9 cellular contexts compared by ENCODE assay signal in genomic region chr1:13702425-13703127, GRCh38. TPM values are rescaled to one million over a fixed set of nuclear protein-coding genes. Genes with fewer than 3 reads are reported as not detected.
DNase-seq lines count a peak whose midpoint lies in the region; ATAC-seq, FAIRE-seq and TF ChIP-seq lines count a peak whose summit lies in the region.
"Had no signal": no experiment of that assay in that cellular context is flagged by ENCODE, and none has a peak within 500 bp of the region (broad histone marks: within the 10 kb centered on the region; RNA-seq: fewer than 3 reads in every experiment).

No MANE protein-coding gene starts in this region.

- H3K4me1 Mint-ChIP-seq in immature natural killer cell (peaks cover 30 to 40% of the 10 kb centered on the region in 2 donors), GM23338 (peaks cover 18% of the 10 kb centered on the region; the same call in 2 of the 3 replicates)

- H4K20me1 ChIP-seq in osteoblast (ENCODE audit: insufficient read depth, low read length) (no peaks in the 10 kb centered on the region), GM23338 (replicated peaks; ENCODE audit: insufficient read depth) (peaks cover 32% of the 10 kb centered on the region)

- H3K9me2 ChIP-seq in GM23338 (ENCODE audit: insufficient read depth) = no peaks in the 10 kb centered on the region

- H3K4me3 ChIP-seq in osteoblast (ENCODE audit: insufficient read depth, low read length) = no peak overlapping the region
- no peak overlapping the region for H3K4me3 ChIP-seq in GM23338

- H3K27ac ChIP-seq in osteoblast (ENCODE audit: low read depth, low read length) (no peak overlapping the region), GM23338 (ENCODE audit: low read depth) (no peak overlapping the region)

- no peaks in the 10 kb centered on the region for H3K27me3 ChIP-seq in osteoblast (ENCODE audit: insufficient read depth, low read length)
- H3K27me3 ChIP-seq in GM23338 (ENCODE audit: insufficient read depth) = peaks cover 32% of the 10 kb centered on the region

- no peaks in the 10 kb centered on the region for H3K9me3 ChIP-seq in osteoblast (ENCODE audit: low read depth, low read length)

- FAIRE-seq in GM12891 (lab: Jason Lieb, UNC) = peak; percentile 99
- FAIRE-seq: G401.6 had no signal

- H3K4me2 ChIP-seq in osteoblast (ENCODE audit: insufficient read depth, low read length) (no peak overlapping the region), GM23338 (no peak overlapping the region)

- H3F3A ChIP-seq in GM23338 (replicated peaks; ENCODE audit: low read depth) = no peaks in the 10 kb centered on the region

- H3K9me3 Mint-ChIP-seq in immature natural killer cell (peaks cover 0 to 2% (median 0%) of the 10 kb centered on the region in 6 donors), GM23338 (peaks cover 21% of the 10 kb centered on the region)

- H3K4me1 ChIP-seq in osteoblast (ENCODE audit: insufficient read depth, low read length) (peaks cover 9% of the 10 kb centered on the region), GM23338 (ENCODE audit: insufficient read depth) (no peaks in the 10 kb centered on the region; the same call in 1 of the 2 replicates)

- peak; percentile 70 for ATAC-seq in HG02623 (IDR thresholded peaks at IDR 0.05; ENCODE audit: unreplicated experiment)
- no peak for ATAC-seq in GM23338

- TF ChIP-seq POLR2A in GM12891 (IDR thresholded peaks at IDR 0.05; ENCODE audit: low read depth, low read length) = peak; percentile 33

- H2AFZ ChIP-seq in osteoblast (ENCODE audit: low read length) (no peak overlapping the region), GM23338 (no peak overlapping the region)

- H3K4me3 Mint-ChIP-seq in immature natural killer cell = peak overlapping the region in 2 of 5 donors; percentile 5 to 70
- H3K4me3 Mint-ChIP-seq in GM23338 = no peak overlapping the region

- H3K27me3 Mint-ChIP-seq in immature natural killer cell (ENCODE audit: low read depth in 3 of 3) (peaks cover 4 to 11% (median 7%) of the 10 kb centered on the region in 3 donors), GM23338 (ENCODE audit: insufficient read depth, low read depth, poor library complexity) (peaks cover 20% of the 10 kb centered on the region)

- TF ChIP-seq CTCF in osteoblast (IDR thresholded peaks at IDR 0.05; ENCODE audit: extremely low read depth, low read depth, low read length) (no peak), GM23338 (conservative IDR thresholded peaks at IDR 0.05; ENCODE audit: low read depth in 2 of 2) (no peak)

- H3K36me3 Mint-ChIP-seq in immature natural killer cell (peaks cover 0 to 5% (median 4%) of the 10 kb centered on the region in 3 donors), GM23338 (ENCODE audit: low read depth) (peaks cover 15% of the 10 kb centered on the region)

- H3K27ac Mint-ChIP-seq in immature natural killer cell (peak overlapping the region; percentile 62 to 98 (median 90)), GM23338 (no peak overlapping the region)

- no peak for DNase-seq in GM12891 (ENCODE audit: insufficient read length, low spot score)
- DNase-seq in T-helper 9 cell = peak; percentile 63
- DNase-seq in immature natural killer cell = peak; percentile 45 to 59 (median 45)
- DNase-seq in kidney tubule cell (ENCODE audit: low spot score) = no peak
- DNase-seq in osteoblast (ENCODE audit: insufficient read length, low spot score, missing footprints) = no peak
- no peak for DNase-seq in NCI-H526 treated with DMSO at 0.1 percent for 48 hours (lab: John Stamatoyannopoulos, UW)
- DNase-seq in GM23338 (ENCODE audit: low spot score) = no peak

- H3K79me2 ChIP-seq in osteoblast (ENCODE audit: insufficient read depth, low read length) = peaks cover 7% of the 10 kb centered on the region
- peaks cover 65% of the 10 kb centered on the region for H3K79me2 ChIP-seq in GM23338 (replicated peaks; ENCODE audit: insufficient read depth)

- H3K36me3 ChIP-seq in osteoblast (ENCODE audit: insufficient read depth, low read length) (no peaks in the 10 kb centered on the region), GM23338 (ENCODE audit: insufficient read depth) (no peaks in the 10 kb centered on the region)

TF ChIP-seq in GM12891, 5 proteins besides CTCF, POLR2A, EP300 and RAD21:
- TF ChIP-seq TAF1 (IDR thresholded peaks at IDR 0.05; ENCODE audit: low read depth, low read length) (peak; percentile 31; the same call in 1 of the 2 replicates), SPI1 (IDR thresholded peaks at IDR 0.05; ENCODE audit: low read depth, low read length) (no peak), POU2F2 (IDR thresholded peaks at IDR 0.05; ENCODE audit: low read depth, low read length) (peak; percentile 82), POLR2AphosphoS5 (IDR thresholded peaks at IDR 0.05; ENCODE audit: low read depth, low read length) (peak; percentile 50; the same call in 1 of the 2 replicates), PAX5 (IDR thresholded peaks at IDR 0.05; ENCODE audit: insufficient read depth, low read length, severe bottlenecking) (peak; percentile 37)
TF ChIP-seq in GM12891: peak in this region for 4.

TF ChIP-seq in GM23338, 12 proteins besides CTCF, POLR2A, EP300 and RAD21 (continues in another document):
- TF ChIP-seq CREB1 (CRISPR knock-in tag; IDR thresholded peaks at IDR 0.05; ENCODE audit: low read depth) (no peak), ETS1 (IDR thresholded peaks at IDR 0.05) (no peak), REST (IDR thresholded peaks at IDR 0.05; ENCODE audit: unreplicated experiment) (no peak)

RNA-seq across cellular contexts. Expression of gene PRDM2, which starts 2.6 kb away (rescaled TPM):
- polyA plus RNA-seq in GM12891 (2012; ENCODE audit: low read depth, missing spikeins) = 21.1 TPM
- 10 to 100 TPM in 2 of 3 donors, 1 to 10 TPM in 1; 9.6 to 34.1 (median 10.8) TPM for polyA plus RNA-seq in immature natural killer cell
- total RNA-seq in osteoblast = 12.7 and 17.4 TPM in 2 replicates
- total RNA-seq in GM23338 (2014; rRNA removed; shearing (Covaris generic)) = 11.6 and 19.5 TPM in 2 replicates
- polyA plus RNA-seq in GM23338 (2016; fragmentation: Nextera tagmentation; extraction: Ambion mirVana) = 28.3 and 28.6 TPM in 2 replicates

Comparison
In these comparisons a context has a peak if more than half of its experiments do, and no peak if none do; other contexts are left out.
1. DNase-seq: peak in T-helper 9 cell (single experiment) and immature natural killer cell (3 of 3); none in GM12891 (single experiment), kidney tubule cell (single experiment), osteoblast (single experiment), NCI-H526 treated with DMSO at 0.1 percent for 48 hours (single experiment) and GM23338 (single experiment).